1 cellular context compared by ENCODE assay signal in genomic region chr6:148803979-148804378, GRCh38.
TF ChIP-seq lines count a peak whose summit lies in the region.

No MANE protein-coding gene starts in this region.

TF ChIP-seq in H1, 55 proteins besides CTCF, POLR2A, EP300 and RAD21 (continued from another document):
- TF ChIP-seq HDAC6 (IDR thresholded peaks at IDR 0.05; ENCODE audit: low read depth, low read length) (no peak), NANOG (IDR thresholded peaks at IDR 0.05; ENCODE audit: insufficient read depth, low read depth, low read length, poor library complexity, severe bottlenecking) (no peak), SIN3A (conservative IDR thresholded peaks at IDR 0.05 in 1 of 2, IDR thresholded peaks at IDR 0.05 in 1 of 2; ENCODE audit: low read depth in 1 of 2, low read length in 2 of 2) (no peak), JUND (IDR thresholded peaks at IDR 0.05; ENCODE audit: low read length) (no peak)
